21 cellular contexts compared by ENCODE assay signal in the genomic region with DNA sequence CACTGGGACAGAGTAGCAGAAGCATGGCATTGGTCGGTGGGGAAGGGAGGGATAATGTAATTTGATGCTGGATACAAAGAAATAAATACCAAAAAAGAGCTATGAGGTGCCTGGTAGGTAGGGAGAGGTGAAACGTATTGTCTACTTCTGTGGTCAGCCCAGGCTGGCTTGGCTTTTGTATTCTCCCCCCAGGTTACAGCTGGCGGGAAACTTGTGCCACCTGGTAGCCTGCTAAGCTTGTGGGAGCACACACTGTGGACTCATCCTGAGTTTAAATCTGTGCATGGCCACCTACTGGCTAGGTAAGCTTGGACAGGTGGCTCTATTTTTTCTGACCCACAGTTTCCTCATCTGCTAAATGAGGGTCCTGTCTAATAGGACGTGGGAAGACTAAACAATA.
"Had no signal": no experiment of that assay in that cellular context is flagged by ENCODE, and none has a peak within 500 bp of the region (broad histone marks: within the 10 kb centered on the region; RNA-seq: fewer than 3 reads in every experiment).

No MANE protein-coding gene starts in this region.

- H3K27me3 ChIP-seq: neural progenitor cell, ovary, right atrium auricular region had no signal

- H3K36me3 ChIP-seq: neural progenitor cell, ovary, right atrium auricular region, sigmoid colon, thoracic aorta, transverse colon had no signal

- H3K36me3 Mint-ChIP-seq: natural killer cell treated with Interleukin-12 subunit alpha and Interleukin-12 subunit beta and Interleukin-15 and Interleukin-18, amount 100 ng/mL, for 72 hours; neural progenitor cell; stimulated activated naive B cell treated with anti-CD40 and anti-IgM and Interleukin-4, amounts not matched to agents 10 μg/mL and 1 μg/mL and 100 μg/mL, for 72 hours had no signal

- H3K4me1 Mint-ChIP-seq: stimulated activated naive CD8-positive, alpha-beta T cell treated with anti-CD3 and anti-CD28 coated beads, Interleukin-15, amount 100 ng/mL, for 72 hours had no signal

- H3K27ac Mint-ChIP-seq: natural killer cell treated with Interleukin-12 subunit alpha and Interleukin-12 subunit beta and Interleukin-15 and Interleukin-18, amount 100 ng/mL, for 72 hours; neural progenitor cell; stimulated activated naive B cell treated with anti-CD40 and anti-IgM and Interleukin-4, amounts not matched to agents 10 μg/mL and 1 μg/mL and 100 μg/mL, for 72 hours; stimulated activated naive CD8-positive, alpha-beta T cell treated with anti-CD3 and anti-CD28 coated beads, Interleukin-15, amount 100 ng/mL, for 72 hours had no signal

- H2AFZ ChIP-seq: neural progenitor cell had no signal

- H3K4me1 ChIP-seq: foreskin keratinocyte, right atrium auricular region, sigmoid colon, transverse colon had no signal

- DNase-seq: dermis blood vessel endothelial cell; erythroblast; foreskin keratinocyte; left colon; left ventricle myocardium superior; mesenchymal stem cell; midbrain; nucleus accumbens; ovary; sigmoid colon; stimulated activated CD4-positive, alpha-beta T cell treated with anti-CD3 and anti-CD28 coated beads, Interleukin-2, amount 100 ng/mL, for 24 hours; stimulated activated CD4-positive, alpha-beta T cell treated with anti-CD3 and anti-CD28 coated beads, Interleukin-4, amount 100 ng/mL, for 4 hours; stimulated activated naive B cell treated with anti-CD40 and anti-IgM and Interleukin-4, amounts not matched to agents 10 μg/mL and 1 μg/mL and 100 μg/mL, for 72 hours; stimulated activated naive CD8-positive, alpha-beta T cell treated with anti-CD3 and anti-CD28 coated beads, Interleukin-15, amount 100 ng/mL, for 72 hours; transverse colon had no signal

- H3K9me3 Mint-ChIP-seq: natural killer cell treated with Interleukin-12 subunit alpha and Interleukin-12 subunit beta and Interleukin-15 and Interleukin-18, amount 100 ng/mL, for 72 hours; neural progenitor cell; stimulated activated naive B cell treated with anti-CD40 and anti-IgM and Interleukin-4, amounts not matched to agents 10 μg/mL and 1 μg/mL and 100 μg/mL, for 72 hours; stimulated activated naive CD8-positive, alpha-beta T cell treated with anti-CD3 and anti-CD28 coated beads, Interleukin-15, amount 100 ng/mL, for 72 hours had no signal

- H3K27ac ChIP-seq: foreskin keratinocyte, neural progenitor cell, ovary, right atrium auricular region, sigmoid colon, skin epidermis, thoracic aorta, transverse colon had no signal

- H3K4me3 ChIP-seq: lung, neural progenitor cell, ovary, right atrium auricular region, sigmoid colon, skin epidermis, thoracic aorta, transverse colon had no signal

- H3K4me3 Mint-ChIP-seq: natural killer cell treated with Interleukin-12 subunit alpha and Interleukin-12 subunit beta and Interleukin-15 and Interleukin-18, amount 100 ng/mL, for 72 hours; neural progenitor cell; stimulated activated naive B cell treated with anti-CD40 and anti-IgM and Interleukin-4, amounts not matched to agents 10 μg/mL and 1 μg/mL and 100 μg/mL, for 72 hours; stimulated activated naive CD8-positive, alpha-beta T cell treated with anti-CD3 and anti-CD28 coated beads, Interleukin-15, amount 100 ng/mL, for 72 hours had no signal

- H3K4me2 ChIP-seq: neural progenitor cell had no signal

- ATAC-seq: foreskin keratinocyte; left colon; left ventricle myocardium superior; natural killer cell treated with Interleukin-12 subunit alpha and Interleukin-12 subunit beta and Interleukin-15 and Interleukin-18, amount 100 ng/mL, for 72 hours; stimulated activated naive B cell treated with anti-CD40 and anti-IgM and Interleukin-4, amounts not matched to agents 10 μg/mL and 1 μg/mL and 100 μg/mL, for 72 hours; stimulated activated naive CD8-positive, alpha-beta T cell treated with anti-CD3 and anti-CD28 coated beads, Interleukin-15, amount 100 ng/mL, for 72 hours had no signal
